22 cellular contexts compared by ENCODE assay signal in genomic region chr12:118098456-118098855, GRCh38.
"Had no signal": no experiment of that assay in that cellular context is flagged by ENCODE, and none has a peak within 500 bp of the region (broad histone marks: within the 10 kb centered on the region; RNA-seq: fewer than 3 reads in every experiment).

No MANE protein-coding gene starts in this region.

- H2AFZ ChIP-seq: parathyroid adenoma had no signal

- H3K36me3 ChIP-seq: brain microvascular endothelial cell, neutrophil, thoracic aorta had no signal

- H3K27ac ChIP-seq: brain microvascular endothelial cell, coronary artery, gastroesophageal sphincter, heart left ventricle, neutrophil, parathyroid adenoma, sigmoid colon, spleen, thoracic aorta had no signal

- DNase-seq: activated CD4-positive, alpha-beta T cell treated with anti-CD3 and anti-CD28 coated beads, Interleukin-2, amount 10 ng/mL, durations not matched to agents 24 days and 14 days; activated CD8-positive, alpha-beta memory T cell treated with anti-CD3 and anti-CD28 coated beads, Interleukin-2, amount 50 U/mL, for 4 hours; activated effector memory CD4-positive, alpha-beta T cell treated with Interleukin-2 at 50 U/mL for 16 hours; activated naive CD4-positive, alpha-beta T cell treated with anti-CD3 and anti-CD28 coated beads, Interleukin-2, amount 50 U/mL, for 16 hours; activated T-cell treated with anti-CD3 and anti-CD28 coated beads, Interleukin-2, amount 50 U/mL, for 48 hours; aorta; brain microvascular endothelial cell; central memory CD4-positive, alpha-beta T cell; heart left ventricle; kidney glomerular epithelial cell; left ventricle myocardium superior; naive thymus-derived CD8-positive, alpha-beta T cell; sigmoid colon; spleen; stimulated activated CD4-positive, alpha-beta T cell treated with anti-CD3 and anti-CD28 coated beads, Interleukin-4, amount 100 ng/mL, for 4 hours; stimulated activated naive B cell treated with anti-CD40 and anti-IgM and Interleukin-4, amounts not matched to agents 10 μg/mL and 1 μg/mL and 100 μg/mL, for 72 hours; T-helper 9 cell had no signal

- H3K4me3 Mint-ChIP-seq: activated CD4-positive, alpha-beta T cell treated with anti-CD3 and anti-CD28 coated beads, Interleukin-2, amount 10 ng/mL, durations not matched to agents 24 days and 14 days; naive thymus-derived CD8-positive, alpha-beta T cell; stimulated activated naive B cell treated with anti-CD40 and anti-IgM and Interleukin-4, amounts not matched to agents 10 μg/mL and 1 μg/mL and 100 μg/mL, for 72 hours had no signal

- ATAC-seq: gastroesophageal sphincter; heart left ventricle; left ventricle myocardium superior; naive thymus-derived CD8-positive, alpha-beta T cell; stimulated activated naive B cell treated with anti-CD40 and anti-IgM and Interleukin-4, amounts not matched to agents 10 μg/mL and 1 μg/mL and 100 μg/mL, for 72 hours had no signal

- H3K27ac Mint-ChIP-seq: activated CD4-positive, alpha-beta T cell treated with anti-CD3 and anti-CD28 coated beads, Interleukin-2, amount 10 ng/mL, durations not matched to agents 24 days and 14 days; stimulated activated naive B cell treated with anti-CD40 and anti-IgM and Interleukin-4, amounts not matched to agents 10 μg/mL and 1 μg/mL and 100 μg/mL, for 72 hours had no signal

- H3K4me3 ChIP-seq: coronary artery, gastroesophageal sphincter, heart left ventricle, sigmoid colon, spleen, thoracic aorta had no signal

- H3K9me3 ChIP-seq: gastroesophageal sphincter, heart left ventricle, neutrophil, sigmoid colon, spleen, thoracic aorta had no signal

- H3K36me3 Mint-ChIP-seq: naive thymus-derived CD8-positive, alpha-beta T cell; stimulated activated naive B cell treated with anti-CD40 and anti-IgM and Interleukin-4, amounts not matched to agents 10 μg/mL and 1 μg/mL and 100 μg/mL, for 72 hours had no signal

- H3K27me3 ChIP-seq: brain microvascular endothelial cell, gastroesophageal sphincter, heart left ventricle, sigmoid colon had no signal

- H3K9me3 Mint-ChIP-seq: activated CD4-positive, alpha-beta T cell treated with anti-CD3 and anti-CD28 coated beads, Interleukin-2, amount 10 ng/mL, durations not matched to agents 24 days and 14 days; naive thymus-derived CD8-positive, alpha-beta T cell; stimulated activated naive B cell treated with anti-CD40 and anti-IgM and Interleukin-4, amounts not matched to agents 10 μg/mL and 1 μg/mL and 100 μg/mL, for 72 hours had no signal
